15 cellular contexts compared by ENCODE assay signal in the genomic region with DNA sequence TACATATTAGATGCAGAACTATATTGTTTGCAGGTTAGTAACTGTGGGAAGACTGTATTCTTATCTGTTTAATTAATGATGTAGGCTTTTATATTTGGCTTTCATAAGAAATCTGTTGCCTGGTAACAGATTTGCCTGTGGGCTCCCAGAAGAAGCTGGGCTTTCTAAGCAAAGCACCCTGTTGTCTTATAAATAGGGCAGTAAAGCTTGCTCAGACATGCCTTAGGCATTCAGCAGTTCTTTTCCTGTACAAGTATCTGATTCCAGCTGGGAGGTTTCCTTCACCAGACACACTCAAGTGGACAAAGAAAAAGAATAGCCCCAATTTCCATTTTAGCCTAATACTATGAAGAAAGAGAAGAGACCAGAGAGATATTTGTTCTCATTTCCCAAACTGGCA.
A peak's percentile ranks its signal among the peaks of the same experiment; 100 is the strongest.
DNase-seq lines count a peak whose midpoint lies in the region; ATAC-seq lines count a peak whose summit lies in the region.
"Had no signal": no experiment of that assay in that cellular context is flagged by ENCODE, and none has a peak within 500 bp of the region (broad histone marks: within the 10 kb centered on the region; RNA-seq: fewer than 3 reads in every experiment).

No MANE protein-coding gene starts in this region.

- ATAC-seq in GM19463 (IDR thresholded peaks at IDR 0.05; ENCODE audit: unreplicated experiment), result no peak
- ATAC-seq in natural killer cell treated with Interleukin-12 subunit alpha and Interleukin-12 subunit beta and Interleukin-15 and Interleukin-18, amount 100 ng/mL, for 72 hours, result no peak
- ATAC-seq: activated T-cell treated with anti-CD3 and anti-CD28 coated beads, Interleukin-2, amount 50 U/mL, for 72 hours had no signal

- no peaks in the 10 kb centered on the region for H3K36me3 Mint-ChIP-seq in natural killer cell treated with Interleukin-12 subunit alpha and Interleukin-12 subunit beta and Interleukin-15 and Interleukin-18, amount 100 ng/mL, for 72 hours

- no peak overlapping the region for H3K27ac Mint-ChIP-seq in natural killer cell treated with Interleukin-12 subunit alpha and Interleukin-12 subunit beta and Interleukin-15 and Interleukin-18, amount 100 ng/mL, for 72 hours
- H3K27ac Mint-ChIP-seq: activated T-cell treated with anti-CD3 and anti-CD28 coated beads, Interleukin-2, amount 50 U/mL, for 72 hours; B cell; stimulated activated naive CD8-positive, alpha-beta T cell treated with anti-CD3 and anti-CD28 coated beads, Interleukin-15, Interleukin-2, amounts not matched to agents 100 ng/mL and 50 ng/mL, for 24 hours had no signal

- H3K4me3 ChIP-seq in effector memory CD4-positive, alpha-beta T cell (ENCODE audit: insufficient read depth, low read depth, low read length, poor library complexity, severe bottlenecking), result no peak overlapping the region

- H3K36me3 ChIP-seq in effector memory CD4-positive, alpha-beta T cell (ENCODE audit: control insufficient read depth, insufficient read depth, low read length), result no peaks in the 10 kb centered on the region

- H3K9me3 Mint-ChIP-seq in natural killer cell treated with Interleukin-12 subunit alpha and Interleukin-12 subunit beta and Interleukin-15 and Interleukin-18, amount 100 ng/mL, for 72 hours, result peaks cover 1% of the 10 kb centered on the region
- H3K9me3 Mint-ChIP-seq: activated T-cell treated with anti-CD3 and anti-CD28 coated beads, Interleukin-2, amount 50 U/mL, for 72 hours; stimulated activated naive CD8-positive, alpha-beta T cell treated with anti-CD3 and anti-CD28 coated beads, Interleukin-15, Interleukin-2, amounts not matched to agents 100 ng/mL and 50 ng/mL, for 24 hours had no signal

- in situ Hi-C loops in SK-MEL-5 (cut with HindIII; ENCODE audit: low pct_unique_long_range_greater_than_20kb, low sequenced_read_pairs), result no loop called here

- peak; percentile 60 for DNase-seq in DMS 273 (lab: John Stamatoyannopoulos, UW; ENCODE audit: unreplicated experiment)
- DNase-seq in NCI-H1417 (lab: John Stamatoyannopoulos, UW), result peak; percentile 44 to 89 (median 81)
- DNase-seq in SK-MEL-5 (ENCODE audit: low read depth, low spot score), result peak; percentile 2
- peak; percentile 0 for DNase-seq in glomerular visceral epithelial cell (ENCODE audit: extremely low spot score)
- DNase-seq in AG08395 (ENCODE audit: low spot score), result no peak
- DNase-seq in natural killer cell treated with Interleukin-12 subunit alpha and Interleukin-12 subunit beta and Interleukin-15 and Interleukin-18, amount 100 ng/mL, for 72 hours (ENCODE audit: low spot score), result no peak
- no peak for DNase-seq in effector memory CD4-positive, alpha-beta T cell
- DNase-seq: activated T-cell treated with anti-CD3 and anti-CD28 coated beads, Interleukin-2, amount 50 U/mL, for 72 hours; glutamatergic neuron; NCI-H1092; SIG-M5; small intestine had no signal

- H3K4me3 Mint-ChIP-seq in natural killer cell treated with Interleukin-12 subunit alpha and Interleukin-12 subunit beta and Interleukin-15 and Interleukin-18, amount 100 ng/mL, for 72 hours, result no peak overlapping the region
- H3K4me3 Mint-ChIP-seq: activated T-cell treated with anti-CD3 and anti-CD28 coated beads, Interleukin-2, amount 50 U/mL, for 72 hours; B cell; stimulated activated naive CD8-positive, alpha-beta T cell treated with anti-CD3 and anti-CD28 coated beads, Interleukin-15, Interleukin-2, amounts not matched to agents 100 ng/mL and 50 ng/mL, for 24 hours had no signal

- no peak overlapping the region for H3K27ac ChIP-seq in effector memory CD4-positive, alpha-beta T cell (ENCODE audit: insufficient read depth, low read length, poor library complexity, severe bottlenecking)

- no peaks in the 10 kb centered on the region for H3K4me1 ChIP-seq in effector memory CD4-positive, alpha-beta T cell (ENCODE audit: control insufficient read depth, insufficient read depth, low read length, poor library complexity, severe bottlenecking)

- H3K27me3 ChIP-seq in effector memory CD4-positive, alpha-beta T cell (replicated peaks; ENCODE audit: control insufficient read depth, insufficient read depth, low read length, poor library complexity, severe bottlenecking), result no peaks in the 10 kb centered on the region

- no peaks in the 10 kb centered on the region for H3K27me3 Mint-ChIP-seq in natural killer cell treated with Interleukin-12 subunit alpha and Interleukin-12 subunit beta and Interleukin-15 and Interleukin-18, amount 100 ng/mL, for 72 hours
- H3K27me3 Mint-ChIP-seq: B cell; stimulated activated naive CD8-positive, alpha-beta T cell treated with anti-CD3 and anti-CD28 coated beads, Interleukin-15, Interleukin-2, amounts not matched to agents 100 ng/mL and 50 ng/mL, for 24 hours had no signal

- no peaks in the 10 kb centered on the region for H3K4me1 Mint-ChIP-seq in natural killer cell treated with Interleukin-12 subunit alpha and Interleukin-12 subunit beta and Interleukin-15 and Interleukin-18, amount 100 ng/mL, for 72 hours (ENCODE audit: low read depth in 2 of 2)
- H3K4me1 Mint-ChIP-seq: B cell had no signal

- no peaks in the 10 kb centered on the region for H3K9me3 ChIP-seq in effector memory CD4-positive, alpha-beta T cell (ENCODE audit: control insufficient read depth, low read length)

Comparison
In these comparisons a context has a peak if more than half of its experiments do, and no peak if none do; other contexts are left out.
1. DNase-seq: peak in DMS 273 (single experiment), NCI-H1417 (3 of 3), SK-MEL-5 (single experiment) and glomerular visceral epithelial cell (single experiment); none in AG08395 (single experiment), natural killer cell treated with Interleukin-12 subunit alpha and Interleukin-12 subunit beta and Interleukin-15 and Interleukin-18, amount 100 ng/mL, for 72 hours (single experiment) and effector memory CD4-positive, alpha-beta T cell (0 of 3).